In the genomic region with DNA sequence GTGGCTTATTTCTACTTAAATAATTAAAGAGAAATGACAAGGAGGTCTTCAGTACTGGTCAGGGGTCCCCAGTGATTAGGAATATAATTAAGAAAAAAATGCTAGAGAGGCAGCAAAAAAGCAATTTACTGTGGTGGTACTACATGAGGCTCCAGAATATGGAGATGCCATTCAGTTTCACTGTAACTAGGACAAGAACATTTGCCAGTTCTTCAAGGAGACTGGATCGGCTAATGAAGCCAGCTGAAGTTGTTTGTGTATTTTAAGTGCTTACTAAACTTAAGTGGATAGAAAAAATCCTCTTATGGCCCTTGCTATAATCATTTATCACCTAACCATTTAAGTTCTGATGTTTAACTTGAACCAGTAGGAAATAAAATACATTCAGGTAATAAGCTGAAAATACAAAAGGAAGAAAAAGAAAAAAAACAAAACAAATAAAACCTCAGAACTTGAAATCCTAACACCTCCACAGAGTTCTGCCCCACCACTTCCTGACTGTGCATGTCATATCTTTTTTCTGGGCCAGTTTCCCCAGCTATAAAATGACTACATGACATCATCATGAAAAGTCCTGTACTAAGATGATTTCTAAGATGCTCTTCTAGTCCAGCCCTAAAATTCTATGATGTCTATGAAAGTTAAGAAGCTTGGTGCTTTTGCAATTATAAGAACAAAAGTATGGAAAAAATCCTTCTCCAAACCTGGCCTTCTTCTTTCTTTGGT, we compare ENCODE assay signal across 11 cellular contexts.
DNase-seq lines count a peak whose midpoint lies in the region; ATAC-seq, FAIRE-seq and TF ChIP-seq lines count a peak whose summit lies in the region.
"Had no signal": no experiment of that assay in that cellular context is flagged by ENCODE, and none has a peak within 500 bp of the region (broad histone marks: within the 10 kb centered on the region; RNA-seq: fewer than 3 reads in every experiment).

No MANE protein-coding gene starts in this region.

- H3K9ac ChIP-seq in HepG2 (ENCODE audit: insufficient read depth, low read depth, low read length): no peak overlapping the region

- H3K4me2 ChIP-seq in HepG2 (ENCODE audit: low read depth, low read length): no peak overlapping the region

- H3K4me3 ChIP-seq in CD4-positive, alpha-beta memory T cell (ENCODE audit: low read length in 2 of 2): peak overlapping the region; percentile 6 to 23
- H3K4me3 ChIP-seq in HepG2 (replicated peaks in 1 of 3; ENCODE audit: insufficient read depth in 1 of 3, low read depth in 2 of 3, low read length in 3 of 3): no peak overlapping the region

- H3K4me3 Mint-ChIP-seq in CD4-positive, alpha-beta memory T cell: peak overlapping the region; percentile 52 to 84 (median 74)
- no peak overlapping the region for H3K4me3 Mint-ChIP-seq in activated CD4-positive, alpha-beta memory T cell treated with anti-CD3 and anti-CD28 coated beads for 36 hours

- no TSS peak for BruUV-seq in HepG2 (replicated peaks; lab: Mats Ljungman, UMichigan)

- no peak overlapping the region for H2AFZ ChIP-seq in HepG2 (ENCODE audit: low read length)

- FAIRE-seq in H54 (lab: Jason Lieb, UNC) (peak; percentile 27), HepG2 (lab: Jason Lieb, UNC) (no peak)
- FAIRE-seq: frontal cortex had no signal

- POLR2A ChIA-PET in CD4-positive, alpha-beta memory T cell (lab: Charles Lee; ENCODE audit: partially characterized antibody): interaction anchor here (0.6 to 5.6 kb wide), 30 partner anchors 10 to 188 kb away, joined by 3 to 121 read pairs (median 6); a partner anchor contains a TSS
- POLR2A ChIA-PET in activated CD4-positive, alpha-beta memory T cell treated with anti-CD3 and anti-CD28 coated beads for 36 hours (lab: Charles Lee): no interaction called here
- POLR2A ChIA-PET in HepG2 (lab: Yijun Ruan, JAX): no interaction called here

- peaks cover 0 to 5% (median 0%) of the 10 kb centered on the region in 8 donors for H3K9me3 Mint-ChIP-seq in CD4-positive, alpha-beta memory T cell
- no peaks in the 10 kb centered on the region for H3K9me3 Mint-ChIP-seq in activated CD4-positive, alpha-beta memory T cell treated with anti-CD3 and anti-CD28 coated beads for 36 hours

- no peaks in the 10 kb centered on the region for H4K20me1 ChIP-seq in HepG2 (ENCODE audit: insufficient read depth, low read length)

- peaks cover 74% of the 10 kb centered on the region for H3K4me1 ChIP-seq in CD4-positive, alpha-beta memory T cell (ENCODE audit: insufficient read depth, low read length)
- H3K4me1 ChIP-seq in HepG2 (ENCODE audit: insufficient read depth, low read length): no peaks in the 10 kb centered on the region

- intact Hi-C loops in CD4-positive, alpha-beta memory T cell (cut with micrococcal nuclease): loop anchor here (1.0 to 10.0 kb wide), 6 partner anchors 42 to 268 kb away; a partner anchor contains a TSS
- intact Hi-C loops in activated CD4-positive, alpha-beta memory T cell treated with anti-CD3 and anti-CD28 coated beads for 36 hours (cut with micrococcal nuclease): loop anchor here (1.0 to 2.0 kb wide), 6 partner anchors 17 to 142 kb away; a partner anchor contains a TSS
- intact Hi-C loops in HepG2 (cut with micrococcal nuclease; ENCODE audit: unreplicated experiment): no loop called here

- H3K27me3 Mint-ChIP-seq in CD4-positive, alpha-beta memory T cell: no peaks in the 10 kb centered on the region
- no peaks in the 10 kb centered on the region for H3K27me3 Mint-ChIP-seq in activated CD4-positive, alpha-beta memory T cell treated with anti-CD3 and anti-CD28 coated beads for 36 hours

- peak overlapping the region; percentile 53 for H3K27ac ChIP-seq in CD4-positive, alpha-beta memory T cell (ENCODE audit: low read depth, low read length)
- H3K27ac ChIP-seq in HepG2 (ENCODE audit: extremely low read length, insufficient read depth, low read length): no peak overlapping the region
- H3K27ac ChIP-seq: WERI-Rb-1 had no signal

- peaks cover 73 to 86% (median 79%) of the 10 kb centered on the region in 4 donors for H3K4me1 Mint-ChIP-seq in CD4-positive, alpha-beta memory T cell
- peaks cover 72% of the 10 kb centered on the region for H3K4me1 Mint-ChIP-seq in activated CD4-positive, alpha-beta memory T cell treated with anti-CD3 and anti-CD28 coated beads for 36 hours (ENCODE audit: low read depth)

- H3K9me3 ChIP-seq in CD4-positive, alpha-beta memory T cell (ENCODE audit: control insufficient read depth in 1 of 2, low read length in 2 of 2): no peaks in the 10 kb centered on the region
- no peaks in the 10 kb centered on the region for H3K9me3 ChIP-seq in HepG2 (ENCODE audit: low read length)

- CTCF ChIA-PET in CD4-positive, alpha-beta memory T cell (lab: Charles Lee; ENCODE audit: partially characterized antibody): interaction anchor here (1.0 to 3.9 kb wide), 12 partner anchors 16 to 143 kb away, joined by 3 to 21 read pairs (median 4); no protein-coding TSS in a partner anchor
- CTCF ChIA-PET in activated CD4-positive, alpha-beta memory T cell treated with anti-CD3 and anti-CD28 coated beads for 36 hours (lab: Charles Lee): interaction anchor here (1.2 kb wide), 1 partner anchor 143 kb away, joined by 6 read pairs; no protein-coding TSS in a partner anchor
- CTCF ChIA-PET in HepG2 (lab: Yijun Ruan, JAX; ENCODE audit: low intra/inter-chr PET ratio, low total read pairs): no interaction called here

- H3K27me3 ChIP-seq in CD4-positive, alpha-beta memory T cell (ENCODE audit: insufficient read depth, low read length): no peaks in the 10 kb centered on the region
- H3K27me3 ChIP-seq in HepG2 (ENCODE audit: control insufficient read depth in 1 of 2, insufficient read depth in 2 of 2, low read length in 2 of 2): no peaks in the 10 kb centered on the region; a peak in 1 of 5 replicates

- no peak for TF ChIP-seq CTCF in HepG2 (CRISPR knock-in tag; IDR thresholded peaks at IDR 0.05)

- no peaks in the 10 kb centered on the region for H3K79me2 ChIP-seq in HepG2 (ENCODE audit: insufficient read depth, low read length)

- no peaks in the 10 kb centered on the region for H3K36me3 ChIP-seq in CD4-positive, alpha-beta memory T cell (ENCODE audit: insufficient read depth, low read length)
- H3K36me3 ChIP-seq in HepG2 (replicated peaks in 1 of 2; ENCODE audit: control insufficient read depth in 1 of 2, insufficient read depth in 2 of 2, low read length in 2 of 2): no peaks in the 10 kb centered on the region
- H3K36me3 ChIP-seq: WERI-Rb-1 had no signal

- DNase-seq in CD4-positive, alpha-beta memory T cell: peak; percentile 74 to 84 (median 83)
- DNase-seq in H54 (ENCODE audit: insufficient read length, low spot score) (no peak), HepG2 (ENCODE audit: low spot score) (no peak), dermis blood vessel endothelial cell (no peak), epidermal melanocyte (ENCODE audit: insufficient read length, low spot score) (no peak)
- peak; percentile 54 for DNase-seq in activated CD4-positive, alpha-beta memory T cell treated with anti-CD3 and anti-CD28 coated beads for 36 hours
- DNase-seq: NCI-H1092 treated with DMSO at 0.1 percent for 48 hours had no signal

- in situ Hi-C loops in HepG2 (cut with HindIII; ENCODE audit: extremely low pct_ligation_motif_present, low pct_unique_long_range_greater_than_20kb): no loop called here

- TF ChIP-seq EP300 in HepG2 (IDR thresholded peaks at IDR 0.05; ENCODE audit: low read depth in 2 of 2, low read length in 2 of 2) (no peak), HepG2 (CRISPR knock-in tag; IDR thresholded peaks at IDR 0.05; ENCODE audit: borderline replicate concordance) (no peak)

- 12% methylated on average over 1 of the region's 1 CpG for WGBS in HepG2 (ENCODE audit: low lambda C conversion rate)

- H3K27ac Mint-ChIP-seq in CD4-positive, alpha-beta memory T cell: peak overlapping the region; percentile 84 to 96 (median 93)
- H3K27ac Mint-ChIP-seq in activated CD4-positive, alpha-beta memory T cell treated with anti-CD3 and anti-CD28 coated beads for 36 hours: peak overlapping the region; percentile 80

- no peak for ATAC-seq in HepG2
- no peak for ATAC-seq in GM18502 (IDR thresholded peaks at IDR 0.05; ENCODE audit: poor library complexity, unreplicated experiment)
- ATAC-seq in HG03354 (IDR thresholded peaks at IDR 0.05; ENCODE audit: poor library complexity, severe bottlenecking, unreplicated experiment): no peak

- no peak for TF ChIP-seq RAD21 in HepG2 (CRISPR knock-in tag; IDR thresholded peaks at IDR 0.05)

- peaks cover 3 to 11% of the 10 kb centered on the region in 2 donors for H3K36me3 Mint-ChIP-seq in CD4-positive, alpha-beta memory T cell
- no peaks in the 10 kb centered on the region for H3K36me3 Mint-ChIP-seq in activated CD4-positive, alpha-beta memory T cell treated with anti-CD3 and anti-CD28 coated beads for 36 hours

- TF ChIP-seq POLR2A in H54 (IDR thresholded peaks at IDR 0.05; ENCODE audit: low read depth, low read length) (no peak), HepG2 (IDR thresholded peaks at IDR 0.05; ENCODE audit: insufficient read depth in 1 of 2, low read depth in 2 of 2, low read length in 2 of 2) (no peak)

TF ChIP-seq in HepG2, 621 proteins besides CTCF, POLR2A, EP300 and RAD21:
- TF ChIP-seq RBFOX2 (IDR thresholded peaks at IDR 0.05; ENCODE audit: low read depth, low read length): no peak
- peak; percentile 86 for TF ChIP-seq ATF7 (IDR thresholded peaks at IDR 0.05)
- TF ChIP-seq ATF7 (CRISPR knock-in tag; IDR thresholded peaks at IDR 0.05): no peak

Comparison
In these comparisons a context has a peak if more than half of its experiments do, and no peak if none do; other contexts are left out.
1. DNase-seq: peak in CD4-positive, alpha-beta memory T cell (5 of 5) and activated CD4-positive, alpha-beta memory T cell treated with anti-CD3 and anti-CD28 coated beads for 36 hours (single experiment); none in H54 (single experiment), HepG2 (single experiment), dermis blood vessel endothelial cell (single experiment) and epidermal melanocyte (single experiment).
2. H3K4me3 ChIP-seq: peak in CD4-positive, alpha-beta memory T cell (2 of 2); none in HepG2 (0 of 3).